ENCODE assay signal across 9 cellular contexts in the genomic region with DNA sequence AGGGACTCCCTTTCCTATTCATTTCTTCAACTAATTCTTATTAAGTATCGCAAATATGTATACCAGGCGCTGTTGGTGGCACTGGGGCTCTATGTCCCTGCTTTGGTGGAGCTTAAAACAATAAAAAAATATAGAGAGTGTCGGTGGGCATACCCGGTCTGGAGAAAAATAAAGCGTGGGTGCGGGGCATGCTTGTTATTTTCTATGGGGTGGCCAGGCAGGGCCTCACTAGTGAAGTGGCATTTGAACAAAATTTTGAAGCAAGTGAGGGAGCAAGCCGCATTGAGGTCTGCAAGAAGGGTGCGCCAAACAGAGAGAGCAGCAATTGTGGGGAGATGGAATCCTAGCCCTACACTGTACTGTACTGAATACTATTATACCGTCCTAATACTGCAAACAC. TPM values are rescaled to one million over a fixed set of nuclear protein-coding genes. Genes with fewer than 3 reads are reported as not detected.
A peak's percentile ranks its signal among the peaks of the same experiment; 100 is the strongest.
DNase-seq lines count a peak whose midpoint lies in the region; ATAC-seq and TF ChIP-seq lines count a peak whose summit lies in the region.
"Had no signal": no experiment of that assay in that cellular context is flagged by ENCODE, and none has a peak within 500 bp of the region (broad histone marks: within the 10 kb centered on the region; RNA-seq: fewer than 3 reads in every experiment).

No MANE protein-coding gene starts in this region.

- DNase-seq in activated naive CD4-positive, alpha-beta T cell treated with anti-CD3 and anti-CD28 coated beads, Interleukin-2, amount 10 ng/mL, durations not matched to agents 7 days and 5 days = no peak
- DNase-seq in activated naive CD4-positive, alpha-beta T cell (lab: John Stamatoyannopoulos, UW) = no peak
- DNase-seq in mesothelial cell of epicardium (ENCODE audit: low spot score in 2 of 2, unreplicated experiment in 2 of 2) = no peak
- DNase-seq in tibial nerve (ENCODE audit: low spot score in 2 of 2) = no peak
- no peak for DNase-seq in NCI-H748 treated with DMSO at 0.1 percent for 48 hours (lab: John Stamatoyannopoulos, UW)
- DNase-seq in middle frontal gyrus (ENCODE audit: extremely low spot score, low spot score) = no peak

- no peak for ATAC-seq in HG03108 (IDR thresholded peaks at IDR 0.05; ENCODE audit: unreplicated experiment)

- peaks cover 0 to 18% (median 0%) of the 10 kb centered on the region in 3 donors for H3K36me3 ChIP-seq in tibial nerve

- H3K27ac ChIP-seq in angular gyrus (ENCODE audit: low read depth, low read length) (peak overlapping the region; percentile 87), tibial nerve (peak overlapping the region; percentile 74 to 95 (median 86))

- peak overlapping the region in 3 of 4 donors; percentile 63 to 83 (median 67) for H3K4me3 ChIP-seq in tibial nerve

- CTCF ChIA-PET in activated naive CD4-positive, alpha-beta T cell treated with anti-CD3 and anti-CD28 coated beads, Interleukin-2, amount 10 ng/mL, durations not matched to agents 7 days and 5 days (lab: Charles Lee) = interaction anchor here (1.0 kb wide), 1 partner anchor 11 kb away, joined by 3 read pairs; no protein-coding TSS in a partner anchor

- peaks cover 0 to 12% (median 0%) of the 10 kb centered on the region in 4 donors for H3K4me1 ChIP-seq in tibial nerve

- H3K4me1 Mint-ChIP-seq in activated naive CD4-positive, alpha-beta T cell treated with anti-CD3 and anti-CD28 coated beads, Interleukin-2, amount 10 ng/mL, durations not matched to agents 7 days and 5 days = peaks cover 46% of the 10 kb centered on the region
- H3K4me1 Mint-ChIP-seq in mesothelial cell of epicardium = peaks cover 20% of the 10 kb centered on the region

- H3K27me3 ChIP-seq in tibial nerve = no peaks in the 10 kb centered on the region

- peaks cover 7% of the 10 kb centered on the region for H3K36me3 Mint-ChIP-seq in activated naive CD4-positive, alpha-beta T cell treated with anti-CD3 and anti-CD28 coated beads, Interleukin-2, amount 10 ng/mL, durations not matched to agents 7 days and 5 days
- H3K36me3 Mint-ChIP-seq in mesothelial cell of epicardium = no peaks in the 10 kb centered on the region

- H3K9me3 Mint-ChIP-seq in activated naive CD4-positive, alpha-beta T cell treated with anti-CD3 and anti-CD28 coated beads, Interleukin-2, amount 10 ng/mL, durations not matched to agents 7 days and 5 days = no peaks in the 10 kb centered on the region
- H3K9me3 Mint-ChIP-seq in mesothelial cell of epicardium = peaks cover 5% of the 10 kb centered on the region

- no peaks in the 10 kb centered on the region for H3K9me3 ChIP-seq in tibial nerve

- TF ChIP-seq CTCF in mesothelial cell of epicardium (IDR thresholded peaks at IDR 0.05; ENCODE audit: unreplicated experiment) (no peak), tibial nerve (IDR thresholded peaks at IDR 0.05) (no peak)

- TF ChIP-seq EP300 in tibial nerve (IDR thresholded peaks at IDR 0.05) = no peak

- peaks cover 15% of the 10 kb centered on the region for H3K27me3 Mint-ChIP-seq in activated naive CD4-positive, alpha-beta T cell treated with anti-CD3 and anti-CD28 coated beads, Interleukin-2, amount 10 ng/mL, durations not matched to agents 7 days and 5 days
- no peaks in the 10 kb centered on the region for H3K27me3 Mint-ChIP-seq in mesothelial cell of epicardium (ENCODE audit: low read depth)

- 75 to 78% methylated on average over 9 of the region's 9 CpGs for WGBS in tibial nerve, 2 donors

- H3K27ac Mint-ChIP-seq in activated naive CD4-positive, alpha-beta T cell treated with anti-CD3 and anti-CD28 coated beads, Interleukin-2, amount 10 ng/mL, durations not matched to agents 7 days and 5 days = peak overlapping the region; percentile 95
- peak overlapping the region; percentile 5 for H3K27ac Mint-ChIP-seq in mesothelial cell of epicardium

- peak overlapping the region; percentile 89 for H3K4me3 Mint-ChIP-seq in activated naive CD4-positive, alpha-beta T cell treated with anti-CD3 and anti-CD28 coated beads, Interleukin-2, amount 10 ng/mL, durations not matched to agents 7 days and 5 days
- peak overlapping the region; percentile 74 for H3K4me3 Mint-ChIP-seq in mesothelial cell of epicardium

- no peak for TF ChIP-seq POLR2A in tibial nerve (IDR thresholded peaks at IDR 0.05)

RNA-seq across cellular contexts. Expression of gene IDS, which starts 0.6 kb away (rescaled TPM):
- 42.9 to 44.0 TPM (median 43.3 TPM) in 3 replicates for total RNA-seq in mesothelial cell of epicardium
- 100 to 1,000 TPM in 1 of 4 donors, 10 to 100 TPM in 3; 68.4 to 118 (median 92.4) TPM for total RNA-seq in tibial nerve

RNA-seq across cellular contexts. Expression of gene EOLA1, which starts 35.1 kb away (rescaled TPM):
- total RNA-seq in mesothelial cell of epicardium = 13.8 to 15.9 TPM (median 13.9 TPM) in 3 replicates
- total RNA-seq in tibial nerve = 10 to 100 TPM in 3 of 4 donors, 1 to 10 TPM in 1; 9.8 to 16.5 (median 12.3) TPM

RNA-seq across cellular contexts. Expression of gene HSFX3, which starts 44.1 kb away (rescaled TPM):
- total RNA-seq in mesothelial cell of epicardium = not detected in 3 replicates
- not detected for total RNA-seq in tibial nerve
- total RNA-seq: NCI-H460 had no signal
